ENCODE assay signal across 10 cellular contexts in genomic region chr18:9594782-9595181, GRCh38. TPM values are rescaled to one million over a fixed set of nuclear protein-coding genes. Genes with fewer than 3 reads are reported as not detected.
DNase-seq lines count a peak whose midpoint lies in the region; ATAC-seq and TF ChIP-seq lines count a peak whose summit lies in the region.
"Had no signal": no experiment of that assay in that cellular context is flagged by ENCODE, and none has a peak within 500 bp of the region (broad histone marks: within the 10 kb centered on the region; RNA-seq: fewer than 3 reads in every experiment).

No MANE protein-coding gene starts in this region.

- intact Hi-C loops in mammary epithelial cell (cut with micrococcal nuclease) = no loop called here
- intact Hi-C loops in right cardiac atrium (cut with DNase I) = no loop called here

- H2BK15ac ChIP-seq in neuronal stem cell (ENCODE audit: low read length) = no peak overlapping the region

- H2AK5ac ChIP-seq in neuronal stem cell (ENCODE audit: low read depth, low read length) = no peak overlapping the region

- no peak overlapping the region for H3K23ac ChIP-seq in neuronal stem cell (ENCODE audit: low read depth, low read length, poor library complexity)

- ATAC-seq in GM18868 (IDR thresholded peaks at IDR 0.05; ENCODE audit: unreplicated experiment) (peak; percentile 89), HG02870 (IDR thresholded peaks at IDR 0.05; ENCODE audit: unreplicated experiment) (peak; percentile 74), omental fat pad (ENCODE audit: low FRiP score) (peak; percentile 54), right cardiac atrium (no peak)

- no peaks in the 10 kb centered on the region for H3K27me3 ChIP-seq in mammary epithelial cell (ENCODE audit: insufficient read depth, low read length)
- H3K27me3 ChIP-seq in neuronal stem cell (ENCODE audit: control insufficient read depth in 3 of 3, insufficient read depth in 3 of 3, low read depth in 1 of 3, low read length in 3 of 3) = no peaks in the 10 kb centered on the region
- H3K27me3 ChIP-seq in right cardiac atrium (ENCODE audit: control insufficient read depth, insufficient read depth) = no peaks in the 10 kb centered on the region

- H3K9ac ChIP-seq in mammary epithelial cell (ENCODE audit: insufficient read depth, low read length) (peak overlapping the region; percentile 64), neuronal stem cell (ENCODE audit: low read depth, low read length, poor library complexity) (no peak overlapping the region)

- H2BK12ac ChIP-seq in neuronal stem cell (ENCODE audit: low read length) = no peak overlapping the region

- H3K4me2 ChIP-seq in mammary epithelial cell (ENCODE audit: insufficient read depth, low read depth, low read length) (peak overlapping the region; percentile 92), neuronal stem cell (ENCODE audit: insufficient read depth, low read length, poor library complexity, severe bottlenecking) (no peak overlapping the region)

- DNase-seq in mammary epithelial cell (peak; percentile 85), omental fat pad (ENCODE audit: low spot score) (no peak), neuronal stem cell (ENCODE audit: low spot score) (no peak), DMS79 (lab: John Stamatoyannopoulos, UW) (no peak), right cardiac atrium (no peak)
- DNase-seq in activated CD4-positive, alpha-beta T cell treated with anti-CD3 and anti-CD28 coated beads, Interleukin-2, amount 50 U/mL, for 4 hours = no peak
- DNase-seq: activated CD4-positive, alpha-beta T cell treated with anti-CD3 and anti-CD28 coated beads, Interleukin-2, amount 10 ng/mL, durations not matched to agents 24 days and 14 days; NCI-H774 had no signal

- H2BK120ac ChIP-seq in neuronal stem cell (ENCODE audit: low read depth, low read length) = no peak overlapping the region

- peaks cover 1% of the 10 kb centered on the region for H3K79me1 ChIP-seq in neuronal stem cell (ENCODE audit: low read depth, low read length)

- 0% methylated on average over 1 of the region's 1 CpG for WGBS in mammary epithelial cell (ENCODE audit: low coverage, missing lambda C conversion rate)
- no CpG with 5 or more reads among the region's 1 CpG for WGBS in neuronal stem cell (ENCODE audit: extremely low coverage in 2 of 2, insufficient read length in 2 of 2, insufficient replicate concordance in 1 of 2), 2 donors
- WGBS in right cardiac atrium = 43% methylated on average over 1 of the region's 1 CpG

- peaks cover 26% of the 10 kb centered on the region for H3K4me1 ChIP-seq in mammary epithelial cell (ENCODE audit: insufficient read depth, low read length)
- H3K4me1 ChIP-seq in neuronal stem cell (ENCODE audit: control insufficient read depth in 2 of 2, insufficient read depth in 1 of 2, low read depth in 1 of 2, low read length in 2 of 2) = peaks cover 0 to 3% of the 10 kb centered on the region in 2 donors
- no peaks in the 10 kb centered on the region for H3K4me1 ChIP-seq in right cardiac atrium (ENCODE audit: control insufficient read depth, insufficient read depth, low read length)

- in situ Hi-C loops in mammary epithelial cell (cut with MboI; ENCODE audit: low sequenced_read_pairs in 2 of 2) = loop anchor here (10.0 to 25.0 kb wide), 3 partner anchors 60 to 318 kb away; partner anchors contain the start of gene VAPA (in 2 of the 2)

- no peak overlapping the region for H4K8ac ChIP-seq in neuronal stem cell (ENCODE audit: low read depth, low read length)

- peaks cover 1% of the 10 kb centered on the region for H3K9me3 ChIP-seq in mammary epithelial cell (replicated peaks; ENCODE audit: insufficient read depth, low read length)
- peaks cover 0 to 36% of the 10 kb centered on the region in 2 donors for H3K9me3 ChIP-seq in neuronal stem cell (replicated peaks in 1 of 2; ENCODE audit: control insufficient read depth in 2 of 2, insufficient read depth in 1 of 2, low read depth in 1 of 2, low read length in 2 of 2)
- H3K9me3 ChIP-seq in right cardiac atrium (ENCODE audit: control insufficient read depth, low read length) = no peaks in the 10 kb centered on the region

- H3K27ac ChIP-seq in mammary epithelial cell (ENCODE audit: insufficient read depth, low read depth, low read length) (peak overlapping the region; percentile 73), neuronal stem cell (replicated peaks; ENCODE audit: low read length) (no peak overlapping the region), right cardiac atrium (ENCODE audit: low read length) (no peak overlapping the region)

- H3K36me3 ChIP-seq in mammary epithelial cell (ENCODE audit: insufficient read depth, low read length) (peaks cover 23% of the 10 kb centered on the region), neuronal stem cell (replicated peaks in 1 of 2; ENCODE audit: control insufficient read depth in 2 of 2, insufficient read depth in 2 of 2, low read length in 2 of 2) (peaks cover 1 to 76% of the 10 kb centered on the region in 2 donors)

- CTCF ChIA-PET in mammary epithelial cell (lab: Charles Lee; ENCODE audit: low non-redundant PET) = interaction anchor here (0.7 kb wide), 2 partner anchors 19 to 229 kb away, joined by 4 to 11 read pairs; no protein-coding TSS in a partner anchor

- H3K4me3 ChIP-seq in mammary epithelial cell (replicated peaks in 1 of 3; ENCODE audit: insufficient read depth in 1 of 3, low read depth in 2 of 3, low read length in 3 of 3) = peak overlapping the region; percentile 21 to 37 (median 26)
- no peak overlapping the region for H3K4me3 ChIP-seq in neuronal stem cell (ENCODE audit: low read length in 2 of 2)
- no peak overlapping the region for H3K4me3 ChIP-seq in right cardiac atrium (ENCODE audit: low read length)

- dilution Hi-C loops in mammary epithelial cell (cut with HindIII; ENCODE audit: low sequenced_read_pairs) = no loop called here

- peaks cover 97% of the 10 kb centered on the region for H3K79me2 ChIP-seq in mammary epithelial cell (ENCODE audit: insufficient read depth, low read length)

- H3K18ac ChIP-seq in neuronal stem cell (ENCODE audit: low read length) = no peak overlapping the region

- no peak overlapping the region for H4K91ac ChIP-seq in neuronal stem cell (ENCODE audit: low read depth, low read length, poor library complexity)

- TF ChIP-seq CTCF in mammary epithelial cell (conservative IDR thresholded peaks at IDR 0.05 in 1 of 2, IDR thresholded peaks at IDR 0.05 in 1 of 2; ENCODE audit: extremely low read depth in 1 of 2, insufficient read depth in 1 of 2, low read depth in 1 of 2, low read length in 2 of 2) (no peak), omental fat pad (IDR thresholded peaks at IDR 0.05) (no peak)

- no peaks in the 10 kb centered on the region for H4K20me1 ChIP-seq in mammary epithelial cell (ENCODE audit: insufficient read depth, low read length)

- no peak overlapping the region for H2AFZ ChIP-seq in mammary epithelial cell (ENCODE audit: low read depth, low read length)
- H2AFZ ChIP-seq in neuronal stem cell (ENCODE audit: low read length) = no peak overlapping the region

- H2BK5ac ChIP-seq in neuronal stem cell (ENCODE audit: low read length) = no peak overlapping the region

- H3K4ac ChIP-seq in neuronal stem cell (ENCODE audit: low read length) = no peak overlapping the region

- no TSS peak for BruUV-seq in mammary epithelial cell (replicated peaks; lab: Mats Ljungman, UMichigan)

- no peak overlapping the region for H3K14ac ChIP-seq in neuronal stem cell (ENCODE audit: low read length)

RNA-seq across cellular contexts. Expression of gene PPP4R1, which starts 19.6 kb away (rescaled TPM):
- total RNA-seq in mammary epithelial cell (100 to 1,000 TPM in 1 of 2 donors, 10 to 100 TPM in 1; 89.7 to 163 TPM), omental fat pad (100 to 1,000 TPM in 2 of 4 donors, 10 to 100 TPM in 2; 65.7 to 159 (median 99.8) TPM), right cardiac atrium (10 to 100 TPM; 56.9 to 95.8 (median 65.3) TPM)
- polyA plus RNA-seq in mammary epithelial cell (133 TPM), right cardiac atrium (18.8 TPM)
- polyA minus RNA-seq in mammary epithelial cell = 117 TPM
- polyA plus RNA-seq in neuronal stem cell (2013, experiment 1 of 2) = 50.0 TPM
- 50.8 TPM for polyA plus RNA-seq in neuronal stem cell (2013, experiment 2 of 2)

Comparison
In these comparisons a context has a peak if more than half of its experiments do, and no peak if none do; other contexts are left out.
1. ATAC-seq: peak in GM18868 (single experiment), HG02870 (single experiment) and omental fat pad (single experiment); none in right cardiac atrium (0 of 2).
2. H3K4me3 ChIP-seq: peak in mammary epithelial cell (3 of 3); none in neuronal stem cell (0 of 2) and right cardiac atrium (single experiment).